In the genomic region with DNA sequence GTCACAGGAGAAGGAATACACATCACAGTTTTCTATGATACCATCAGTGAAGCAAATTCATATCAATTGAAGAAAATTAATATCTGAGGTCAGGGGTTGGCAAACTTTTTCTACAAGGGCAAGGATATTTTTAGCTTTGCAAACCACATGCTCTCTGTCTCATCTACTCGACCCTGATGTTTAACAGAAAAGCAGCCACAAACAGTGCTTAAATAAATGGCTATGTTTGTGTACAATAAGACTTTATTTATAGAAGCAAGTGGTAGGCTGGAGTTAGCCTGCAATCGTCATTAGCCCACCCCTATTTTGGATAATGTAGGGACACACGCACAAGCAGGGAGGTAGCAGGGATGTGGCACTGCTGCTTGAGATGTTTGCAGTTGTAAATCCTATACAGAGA, we compare ENCODE assay signal across 15 cellular contexts.
A peak's percentile ranks its signal among the peaks of the same experiment; 100 is the strongest.
DNase-seq lines count a peak whose midpoint lies in the region; ATAC-seq and TF ChIP-seq lines count a peak whose summit lies in the region.
"Had no signal": no experiment of that assay in that cellular context is flagged by ENCODE, and none has a peak within 500 bp of the region (broad histone marks: within the 10 kb centered on the region; RNA-seq: fewer than 3 reads in every experiment).

No MANE protein-coding gene starts in this region.

- peak overlapping the region; percentile 56 for H3K4me2 ChIP-seq in KMS-11
- no peak overlapping the region for H3K4me2 ChIP-seq in osteoblast (ENCODE audit: insufficient read depth, low read length)
- H3K4me2 ChIP-seq: GM23338 had no signal

- H2AFZ ChIP-seq in KMS-11 (ENCODE audit: low read depth) (peak overlapping the region; percentile 65), osteoblast (ENCODE audit: low read length) (peak overlapping the region; percentile 50)
- H2AFZ ChIP-seq: GM23338 had no signal

- H3K4me3 ChIP-seq in KMS-11 (IDR thresholded peaks at IDR 0.05; ENCODE audit: insufficient read depth, low read depth, low read length): no peak overlapping the region
- H3K4me3 ChIP-seq in osteoblast (ENCODE audit: insufficient read depth, low read length): no peak overlapping the region
- H3K4me3 ChIP-seq: GM12878, GM23338 had no signal

- H4K20me1 ChIP-seq in KMS-11 (ENCODE audit: insufficient read depth): no peaks in the 10 kb centered on the region
- no peaks in the 10 kb centered on the region for H4K20me1 ChIP-seq in osteoblast (ENCODE audit: insufficient read depth, low read length)

- no peak overlapping the region for H3K9ac ChIP-seq in KMS-11

- H3K4me1 ChIP-seq in KMS-11 (ENCODE audit: low read depth, poor library complexity, severe bottlenecking) (peaks cover 34% of the 10 kb centered on the region), osteoblast (ENCODE audit: insufficient read depth, low read length) (peaks cover 3% of the 10 kb centered on the region), foreskin keratinocyte (no peaks in the 10 kb centered on the region)

- H3K36me3 ChIP-seq in KMS-11 (ENCODE audit: insufficient read depth) (no peaks in the 10 kb centered on the region), osteoblast (ENCODE audit: insufficient read depth, low read length) (no peaks in the 10 kb centered on the region)

- ATAC-seq in foreskin keratinocyte: no peak
- ATAC-seq: GM12878, GM23338 had no signal

- no peaks in the 10 kb centered on the region for H3K27me3 ChIP-seq in KMS-11 (ENCODE audit: insufficient read depth, low read depth)
- H3K27me3 ChIP-seq in osteoblast (ENCODE audit: insufficient read depth, low read length): no peaks in the 10 kb centered on the region
- H3K27me3 ChIP-seq in foreskin keratinocyte: peaks cover 4% of the 10 kb centered on the region

- H3K79me2 ChIP-seq in KMS-11 (ENCODE audit: insufficient read depth, low read depth) (no peaks in the 10 kb centered on the region), osteoblast (ENCODE audit: insufficient read depth, low read length) (no peaks in the 10 kb centered on the region)

- H3K27ac ChIP-seq in KMS-11 (no peak overlapping the region), angular gyrus (ENCODE audit: low read depth, low read length) (peak overlapping the region; percentile 69), osteoblast (ENCODE audit: low read depth, low read length) (no peak overlapping the region), foreskin keratinocyte (no peak overlapping the region)
- H3K27ac ChIP-seq: HL-60 had no signal

- no peak for TF ChIP-seq CTCF in KMS-11 (conservative IDR thresholded peaks at IDR 0.05; ENCODE audit: low read depth, low read length)
- TF ChIP-seq CTCF in osteoblast (IDR thresholded peaks at IDR 0.05; ENCODE audit: extremely low read depth, low read depth, low read length): no peak
- TF ChIP-seq CTCF in foreskin keratinocyte (conservative IDR thresholded peaks at IDR 0.05): no peak

- DNase-seq in osteoblast (ENCODE audit: insufficient read length, low spot score, missing footprints): no peak
- DNase-seq in foreskin keratinocyte: no peak
- DNase-seq in stimulated activated naive CD4-positive, alpha-beta T cell (lab: John Stamatoyannopoulos, UW): no peak
- DNase-seq in retina: no peak
- DNase-seq: C1 segment of cervical spinal cord; Calu3; CD4-positive, alpha-beta T cell; DMS 273 treated with DMSO at 0.1 percent for 48 hours; DMS79; H7 had no signal

- no peaks in the 10 kb centered on the region for H3K9me3 ChIP-seq in osteoblast (ENCODE audit: low read depth, low read length)
